Comparison of ENCODE assay signal across 8 cellular contexts in genomic region chr13:52809310-52809769, GRCh38. TPM values are rescaled to one million over a fixed set of nuclear protein-coding genes. Genes with fewer than 3 reads are reported as not detected.
DNase-seq lines count a peak whose midpoint lies in the region; ATAC-seq and TF ChIP-seq lines count a peak whose summit lies in the region.

No MANE protein-coding gene starts in this region.

- peaks cover 0 to 22% (median 0%) of the 10 kb centered on the region in 4 donors for H3K27me3 ChIP-seq in esophagus muscularis mucosa

- no peaks in the 10 kb centered on the region for H3K4me1 ChIP-seq in esophagus muscularis mucosa

- no peaks in the 10 kb centered on the region for H3K36me3 Mint-ChIP-seq in activated CD4-positive, alpha-beta T cell treated with anti-CD3 and anti-CD28 coated beads, Interleukin-2, amount 10 ng/mL, durations not matched to agents 24 days and 14 days (ENCODE audit: low read depth)
- H3K36me3 Mint-ChIP-seq in natural killer cell treated with Interleukin-12 subunit alpha and Interleukin-12 subunit beta and Interleukin-15 and Interleukin-18, amount 100 ng/mL, for 72 hours = no peaks in the 10 kb centered on the region

- no peak overlapping the region for H3K27ac Mint-ChIP-seq in activated CD4-positive, alpha-beta T cell treated with anti-CD3 and anti-CD28 coated beads, Interleukin-2, amount 10 ng/mL, durations not matched to agents 24 days and 14 days
- H3K27ac Mint-ChIP-seq in natural killer cell treated with Interleukin-12 subunit alpha and Interleukin-12 subunit beta and Interleukin-15 and Interleukin-18, amount 100 ng/mL, for 72 hours = no peak overlapping the region

- DNase-seq in CD1c-positive myeloid dendritic cell (ENCODE audit: extremely low spot score) (peak; percentile 57), NCI-H2171 treated with DMSO at 0.1 percent for 48 hours (lab: John Stamatoyannopoulos, UW) (peak; percentile 83), esophagus muscularis mucosa (ENCODE audit: extremely low spot score) (no peak)
- peak; percentile 82 for DNase-seq in activated CD4-positive, alpha-beta T cell treated with anti-CD3 and anti-CD28 coated beads, Interleukin-2, amount 10 ng/mL, durations not matched to agents 24 days and 14 days
- no peak for DNase-seq in natural killer cell treated with Interleukin-12 subunit alpha and Interleukin-12 subunit beta and Interleukin-15 and Interleukin-18, amount 100 ng/mL, for 72 hours (ENCODE audit: low spot score)

- peaks cover 2% of the 10 kb centered on the region for H3K27me3 Mint-ChIP-seq in activated CD4-positive, alpha-beta T cell treated with anti-CD3 and anti-CD28 coated beads, Interleukin-2, amount 10 ng/mL, durations not matched to agents 24 days and 14 days
- peaks cover 14 to 24% of the 10 kb centered on the region in 2 donors for H3K27me3 Mint-ChIP-seq in natural killer cell treated with Interleukin-12 subunit alpha and Interleukin-12 subunit beta and Interleukin-15 and Interleukin-18, amount 100 ng/mL, for 72 hours

- H3K4me3 Mint-ChIP-seq in activated CD4-positive, alpha-beta T cell treated with anti-CD3 and anti-CD28 coated beads, Interleukin-2, amount 10 ng/mL, durations not matched to agents 24 days and 14 days = no peak overlapping the region
- no peak overlapping the region for H3K4me3 Mint-ChIP-seq in natural killer cell treated with Interleukin-12 subunit alpha and Interleukin-12 subunit beta and Interleukin-15 and Interleukin-18, amount 100 ng/mL, for 72 hours

- ATAC-seq in GM19023 (IDR thresholded peaks at IDR 0.05; ENCODE audit: unreplicated experiment) (peak; percentile 83), HG03280 (IDR thresholded peaks at IDR 0.05; ENCODE audit: unreplicated experiment) (peak; percentile 82), HG02840 (IDR thresholded peaks at IDR 0.05; ENCODE audit: low FRiP score, unreplicated experiment) (no peak)
- peak; percentile 68 to 73 for ATAC-seq in natural killer cell treated with Interleukin-12 subunit alpha and Interleukin-12 subunit beta and Interleukin-15 and Interleukin-18, amount 100 ng/mL, for 72 hours

- TF ChIP-seq EP300 in esophagus muscularis mucosa (IDR thresholded peaks at IDR 0.05) = no peak

- no peak for TF ChIP-seq POLR2A in esophagus muscularis mucosa (IDR thresholded peaks at IDR 0.05; ENCODE audit: low read depth)

- H3K9me3 Mint-ChIP-seq in activated CD4-positive, alpha-beta T cell treated with anti-CD3 and anti-CD28 coated beads, Interleukin-2, amount 10 ng/mL, durations not matched to agents 24 days and 14 days = no peaks in the 10 kb centered on the region
- H3K9me3 Mint-ChIP-seq in natural killer cell treated with Interleukin-12 subunit alpha and Interleukin-12 subunit beta and Interleukin-15 and Interleukin-18, amount 100 ng/mL, for 72 hours = no peaks in the 10 kb centered on the region

- intact Hi-C loops in activated CD4-positive, alpha-beta T cell treated with anti-CD3 and anti-CD28 coated beads, Interleukin-2, amount 10 ng/mL, durations not matched to agents 24 days and 14 days (cut with micrococcal nuclease) = loop anchor here (1.0 to 5.0 kb wide), 3 partner anchors 144 to 200 kb away; partner anchors contain the start of gene SUGT1
- intact Hi-C loops in esophagus muscularis mucosa (cut with DNase I) = no loop called here

- no peak overlapping the region for H3K4me3 ChIP-seq in esophagus muscularis mucosa

- H3K27ac ChIP-seq in esophagus muscularis mucosa (replicated peaks in 1 of 4) = no peak overlapping the region

- TF ChIP-seq CTCF in esophagus muscularis mucosa (IDR thresholded peaks at IDR 0.05) = peak; percentile 21 to 44 (median 23)

- 31% methylated on average over 3 of the region's 3 CpGs for WGBS in esophagus muscularis mucosa

- no peaks in the 10 kb centered on the region for H3K9me3 ChIP-seq in esophagus muscularis mucosa

- no peaks in the 10 kb centered on the region for H3K36me3 ChIP-seq in esophagus muscularis mucosa

- H3K4me1 Mint-ChIP-seq in activated CD4-positive, alpha-beta T cell treated with anti-CD3 and anti-CD28 coated beads, Interleukin-2, amount 10 ng/mL, durations not matched to agents 24 days and 14 days = peaks cover 4% of the 10 kb centered on the region
- peaks cover 0 to 5% of the 10 kb centered on the region in 2 donors for H3K4me1 Mint-ChIP-seq in natural killer cell treated with Interleukin-12 subunit alpha and Interleukin-12 subunit beta and Interleukin-15 and Interleukin-18, amount 100 ng/mL, for 72 hours (ENCODE audit: low read depth in 2 of 2)

RNA-seq across cellular contexts. Expression of gene PCDH8, which starts 39.1 kb away (rescaled TPM):
- total RNA-seq in activated CD4-positive, alpha-beta T cell treated with anti-CD3 and anti-CD28 coated beads, Interleukin-2, amount 10 ng/mL, durations not matched to agents 24 days and 14 days = not detected in 2 replicates
- under 1 TPM in 1 of 4 donors, not detected in 3; 0.11 TPM for total RNA-seq in esophagus muscularis mucosa
- not detected for total RNA-seq in natural killer cell treated with Interleukin-12 subunit alpha and Interleukin-12 subunit beta and Interleukin-15 and Interleukin-18, amount 100 ng/mL, for 72 hours

Comparison
In these comparisons a context has a peak if more than half of its experiments do, and no peak if none do; other contexts are left out.
1. DNase-seq: peak in CD1c-positive myeloid dendritic cell (single experiment), NCI-H2171 treated with DMSO at 0.1 percent for 48 hours (single experiment) and activated CD4-positive, alpha-beta T cell treated with anti-CD3 and anti-CD28 coated beads, Interleukin-2, amount 10 ng/mL, durations not matched to agents 24 days and 14 days (single experiment); none in esophagus muscularis mucosa (single experiment) and natural killer cell treated with Interleukin-12 subunit alpha and Interleukin-12 subunit beta and Interleukin-15 and Interleukin-18, amount 100 ng/mL, for 72 hours (single experiment).